23 cellular contexts compared by ENCODE assay signal in the genomic region with DNA sequence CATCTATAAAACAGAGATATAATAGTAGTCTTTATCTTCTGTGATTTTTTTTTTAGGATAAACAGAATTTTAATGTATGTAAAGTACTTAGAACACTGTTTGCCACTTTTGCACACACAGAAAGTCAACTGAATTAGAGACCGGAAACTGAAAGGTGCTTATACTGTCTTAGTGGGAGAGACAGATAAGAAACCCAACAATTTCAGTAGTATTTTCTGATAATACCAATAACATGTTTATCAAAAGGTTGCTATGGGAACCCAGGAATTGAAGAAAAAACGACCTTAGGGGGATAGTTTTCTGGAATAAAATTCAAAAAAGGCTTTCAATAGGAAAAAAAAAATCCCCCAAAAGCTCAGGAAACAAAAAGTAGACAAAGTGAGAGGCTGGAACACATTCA.
"Had no signal": no experiment of that assay in that cellular context is flagged by ENCODE, and none has a peak within 500 bp of the region (broad histone marks: within the 10 kb centered on the region; RNA-seq: fewer than 3 reads in every experiment).

No MANE protein-coding gene starts in this region.

- DNase-seq: IMR-90; MM.1S; NCI-H1092 treated with DMSO at 0.1 percent for 48 hours; NCI-H1436; NCI-H187; NCI-H2029; NCI-H2081 treated with DMSO at 0.1 percent for 48 hours; NCI-H2171; NCI-H226; NCI-H446; NCI-H510A; NCI-H524 treated with DMSO at 0.1 percent for 48 hours; NCI-H69; NCI-H774; NK-92 treated with Interleukin-12 subunit alpha and Interleukin-12 subunit beta, amount 100 ng/mL, for 24 hours; PC-9; Peyer's patch; SHP77 treated with DMSO at 0.1 percent for 48 hours; SJCRH30; T-helper 1 cell had no signal

- ATAC-seq: HepG2, Right ventricle myocardium inferior, SK-N-SH treated with all-trans-retinoic acid at 6 μM for 48 hours had no signal
